In genomic region chr14:101827286-101827685, GRCh38 we compare ENCODE assay signal across 14 cellular contexts.
DNase-seq lines count a peak whose midpoint lies in the region; ATAC-seq, FAIRE-seq and TF ChIP-seq lines count a peak whose summit lies in the region.
"Had no signal": no experiment of that assay in that cellular context is flagged by ENCODE, and none has a peak within 500 bp of the region (broad histone marks: within the 10 kb centered on the region; RNA-seq: fewer than 3 reads in every experiment).

No MANE protein-coding gene starts in this region.

- H3K4me1 ChIP-seq in kidney (ENCODE audit: control insufficient read depth in 1 of 2, insufficient read depth in 1 of 2, low read depth in 1 of 2, low read length in 2 of 2): peaks cover 0 to 7% of the 10 kb centered on the region in 2 donors
- H3K4me1 ChIP-seq: SJSA1 had no signal

- no peak overlapping the region for H3K4me3 ChIP-seq in kidney (ENCODE audit: low read length in 2 of 2)
- H3K4me3 ChIP-seq: cardiac muscle cell, SJSA1 had no signal

- CTCF ChIA-PET in RWPE1 (lab: Yijun Ruan, JAX): no interaction called here

- peak overlapping the region; percentile 75 for H3K27ac Mint-ChIP-seq in stimulated activated naive CD8-positive, alpha-beta T cell treated with anti-CD3 and anti-CD28 coated beads, Interleukin-15, Interleukin-2, amounts not matched to agents 100 ng/mL and 50 ng/mL, for 24 hours
- H3K27ac Mint-ChIP-seq in activated naive CD8-positive, alpha-beta T cell: peak overlapping the region; percentile 95
- peak overlapping the region; percentile 89 to 100 (median 96) for H3K27ac Mint-ChIP-seq in naive B cell

- peaks cover 72% of the 10 kb centered on the region for H3K36me3 Mint-ChIP-seq in stimulated activated naive CD8-positive, alpha-beta T cell treated with anti-CD3 and anti-CD28 coated beads, Interleukin-15, Interleukin-2, amounts not matched to agents 100 ng/mL and 50 ng/mL, for 24 hours (ENCODE audit: low read depth)
- peaks cover 25% of the 10 kb centered on the region for H3K36me3 Mint-ChIP-seq in activated naive CD8-positive, alpha-beta T cell
- peaks cover 0 to 4% of the 10 kb centered on the region in 2 donors for H3K36me3 Mint-ChIP-seq in naive B cell

- POLR2A ChIA-PET in RWPE1 (lab: Yijun Ruan, JAX; ENCODE audit: low non-redundant PET): no interaction called here

- no peak for DNase-seq in stimulated activated naive CD8-positive, alpha-beta T cell treated with anti-CD3 and anti-CD28 coated beads, Interleukin-15, Interleukin-2, amounts not matched to agents 100 U/mL and 50 U/mL, for 24 hours
- no peak for DNase-seq in naive B cell
- no peak for DNase-seq in HCEC 1CT
- DNase-seq in RWPE1 (ENCODE audit: low spot score): no peak
- no peak for DNase-seq in kidney
- DNase-seq: NK-92 treated with Interleukin-12 subunit alpha and Interleukin-12 subunit beta, amount 100 ng/mL, for 24 hours; nucleus accumbens had no signal

- H3K9ac ChIP-seq in kidney (ENCODE audit: low read length in 2 of 2): no peak overlapping the region

- no peak overlapping the region for H3K4me3 Mint-ChIP-seq in stimulated activated naive CD8-positive, alpha-beta T cell treated with anti-CD3 and anti-CD28 coated beads, Interleukin-15, Interleukin-2, amounts not matched to agents 100 ng/mL and 50 ng/mL, for 24 hours
- peak overlapping the region; percentile 76 for H3K4me3 Mint-ChIP-seq in activated naive CD8-positive, alpha-beta T cell
- peak overlapping the region in 7 of 8 donors; percentile 20 to 90 (median 45) for H3K4me3 Mint-ChIP-seq in naive B cell

- peaks cover 0 to 4% of the 10 kb centered on the region in 2 donors for H3K36me3 ChIP-seq in kidney (ENCODE audit: control insufficient read depth in 1 of 2, insufficient read depth in 2 of 2, low read length in 2 of 2)
- H3K36me3 ChIP-seq: cardiac muscle cell had no signal

- H3K9me3 Mint-ChIP-seq in stimulated activated naive CD8-positive, alpha-beta T cell treated with anti-CD3 and anti-CD28 coated beads, Interleukin-15, Interleukin-2, amounts not matched to agents 100 ng/mL and 50 ng/mL, for 24 hours: no peaks in the 10 kb centered on the region
- no peaks in the 10 kb centered on the region for H3K9me3 Mint-ChIP-seq in activated naive CD8-positive, alpha-beta T cell (ENCODE audit: low read depth)
- H3K9me3 Mint-ChIP-seq in naive B cell: no peaks in the 10 kb centered on the region

- H3K27ac ChIP-seq in RWPE1 (no peak overlapping the region), kidney (ENCODE audit: low read depth in 2 of 2, low read length in 2 of 2) (no peak overlapping the region)
- H3K27ac ChIP-seq: cardiac muscle cell, SJSA1, VCaP had no signal

- FAIRE-seq in kidney (lab: Jason Lieb, UNC): no peak
- FAIRE-seq: endothelial cell of umbilical vein had no signal

- no peaks in the 10 kb centered on the region for H3K9me3 ChIP-seq in kidney (ENCODE audit: control insufficient read depth in 1 of 2, low read length in 2 of 2)
- H3K9me3 ChIP-seq: SJSA1 had no signal

- intact Hi-C loops in kidney (cut with DNase I): no loop called here

- H3K27me3 Mint-ChIP-seq in stimulated activated naive CD8-positive, alpha-beta T cell treated with anti-CD3 and anti-CD28 coated beads, Interleukin-15, Interleukin-2, amounts not matched to agents 100 ng/mL and 50 ng/mL, for 24 hours: no peaks in the 10 kb centered on the region
- no peaks in the 10 kb centered on the region for H3K27me3 Mint-ChIP-seq in activated naive CD8-positive, alpha-beta T cell
- H3K27me3 Mint-ChIP-seq in naive B cell: no peaks in the 10 kb centered on the region

- H3K4me1 Mint-ChIP-seq in stimulated activated naive CD8-positive, alpha-beta T cell treated with anti-CD3 and anti-CD28 coated beads, Interleukin-15, Interleukin-2, amounts not matched to agents 100 ng/mL and 50 ng/mL, for 24 hours (ENCODE audit: low read depth): peaks cover 92% of the 10 kb centered on the region
- peaks cover 93% of the 10 kb centered on the region for H3K4me1 Mint-ChIP-seq in activated naive CD8-positive, alpha-beta T cell (ENCODE audit: low read depth)
- H3K4me1 Mint-ChIP-seq in naive B cell: peaks cover 60 to 83% (median 67%) of the 10 kb centered on the region in 3 donors

- TF ChIP-seq CTCF in RWPE1 (conservative IDR thresholded peaks at IDR 0.05; ENCODE audit: low read depth): no peak
- no peak for TF ChIP-seq CTCF in kidney (IDR thresholded peaks at IDR 0.05; ENCODE audit: borderline replicate concordance, extremely low read depth, insufficient read depth)

- no peak for ATAC-seq in stimulated activated naive CD8-positive, alpha-beta T cell treated with anti-CD3 and anti-CD28 coated beads, Interleukin-15, Interleukin-2, amounts not matched to agents 100 U/mL and 50 U/mL, for 24 hours
- ATAC-seq in naive B cell (ENCODE audit: low read depth in 2 of 2) (no peak), HG03521 (IDR thresholded peaks at IDR 0.05; ENCODE audit: unreplicated experiment) (no peak)
